In genomic region chr3:193831495-193832455, GRCh38 we compare ENCODE assay signal across 8 cellular contexts.
A peak's percentile ranks its signal among the peaks of the same experiment; 100 is the strongest.
DNase-seq lines count a peak whose midpoint lies in the region; ATAC-seq and TF ChIP-seq lines count a peak whose summit lies in the region.

No MANE protein-coding gene starts in this region.

- peak; percentile 46; the same call in 1 of the 2 replicates for TF ChIP-seq RAD21 in Ishikawa (IDR thresholded peaks at IDR 0.05; ENCODE audit: low read depth)

- peaks cover 13% of the 10 kb centered on the region for H3K27me3 Mint-ChIP-seq in WTC11 (ENCODE audit: low read depth)

- ATAC-seq in GM19468 (IDR thresholded peaks at IDR 0.05; ENCODE audit: extremely low read depth, unreplicated experiment) (peak; percentile 69), WTC11 (no peak)

- H3K27ac Mint-ChIP-seq in WTC11 = no peak overlapping the region

- no peaks in the 10 kb centered on the region for H3K9me3 Mint-ChIP-seq in WTC11

- CTCF ChIA-PET in WTC11 (lab: Charles Lee) = no interaction called here

- peaks cover 18% of the 10 kb centered on the region for H3K4me1 Mint-ChIP-seq in WTC11

- DNase-seq in C1 segment of cervical spinal cord (lab: John Stamatoyannopoulos, UW) = peak in 11 of 14 donors; percentile 4 to 88 (median 52)
- DNase-seq in cerebellum (ENCODE audit: low spot score) = peak; percentile 21
- DNase-seq in pons (ENCODE audit: low spot score) = peak; percentile 60
- DNase-seq in cortex of kidney (lab: John Stamatoyannopoulos, UW) = no peak
- no peak for DNase-seq in UCSD-AML1 (lab: John Stamatoyannopoulos, UW; ENCODE audit: unreplicated experiment)
- no peak for DNase-seq in WTC11 (ENCODE audit: low spot score)

- TF ChIP-seq EP300 in Ishikawa (IDR thresholded peaks at IDR 0.05; ENCODE audit: borderline replicate concordance) = peak; percentile 98

- H3K4me3 Mint-ChIP-seq in WTC11 = no peak overlapping the region

- H3K36me3 Mint-ChIP-seq in WTC11 = no peaks in the 10 kb centered on the region

- POLR2A ChIA-PET in WTC11 (lab: Charles Lee) = no interaction called here

- TF ChIP-seq CTCF in WTC11 (IDR thresholded peaks at IDR 0.05) = no peak

TF ChIP-seq in Ishikawa, 13 proteins besides CTCF, POLR2A, EP300 and RAD21:
- TF ChIP-seq TEAD4 (IDR thresholded peaks at IDR 0.05) (peak; percentile 85), ZBTB7A (IDR thresholded peaks at IDR 0.05; ENCODE audit: low read depth) (no peak), CREB1 (IDR thresholded peaks at IDR 0.05; ENCODE audit: low read depth) (peak; percentile 52; the same call in 1 of the 2 replicates), FOXM1 (IDR thresholded peaks at IDR 0.05; ENCODE audit: borderline replicate concordance, low read depth) (peak; percentile 96), EGR1 (IDR thresholded peaks at IDR 0.05) (peak; percentile 38; the same call in 1 of the 2 replicates), REST (IDR thresholded peaks at IDR 0.05; ENCODE audit: low read depth) (peak; percentile 37; the same call in 1 of the 2 replicates), MAX (IDR thresholded peaks at IDR 0.05) (peak; percentile 85), TCF12 (IDR thresholded peaks at IDR 0.05; ENCODE audit: low read depth) (peak; percentile 99), NFIC (IDR thresholded peaks at IDR 0.05) (peak; percentile 98), TAF1 (IDR thresholded peaks at IDR 0.05; ENCODE audit: low read depth) (no peak), YY1 (IDR thresholded peaks at IDR 0.05; ENCODE audit: low read depth) (0 out of 2 replicates have a peak, but pooled peaks have one; percentile 61), CEBPB (IDR thresholded peaks at IDR 0.05) (peak; percentile 71; the same call in 1 of the 2 replicates), USF1 (IDR thresholded peaks at IDR 0.05) (peak; percentile 52; the same call in 1 of the 2 replicates)
TF ChIP-seq in Ishikawa: peak in this region for 11.

TF ChIP-seq in WTC11, 78 proteins besides CTCF, POLR2A, EP300 and RAD21:
- TF ChIP-seq EMX1 (CRISPR knock-in tag; IDR thresholded peaks at IDR 0.05) (no peak), KAT7 (CRISPR knock-in tag; IDR thresholded peaks at IDR 0.05; ENCODE audit: borderline replicate concordance) (no peak), GRHL2 (CRISPR knock-in tag; IDR thresholded peaks at IDR 0.05; ENCODE audit: insufficient replicate concordance, severe bottlenecking) (no peak), USF1 (CRISPR knock-in tag; IDR thresholded peaks at IDR 0.05) (no peak), CREB1 (CRISPR knock-in tag; IDR thresholded peaks at IDR 0.05) (no peak), E2F5 (CRISPR knock-in tag; IDR thresholded peaks at IDR 0.05) (no peak), CDX4 (CRISPR knock-in tag; IDR thresholded peaks at IDR 0.05; ENCODE audit: borderline replicate concordance) (no peak), NR1H2 (CRISPR knock-in tag; IDR thresholded peaks at IDR 0.05) (no peak), ELF4 (CRISPR knock-in tag; IDR thresholded peaks at IDR 0.05; ENCODE audit: low read depth) (no peak), FOXK1 (CRISPR knock-in tag; IDR thresholded peaks at IDR 0.05) (no peak), OVOL2 (CRISPR knock-in tag; IDR thresholded peaks at IDR 0.05; ENCODE audit: borderline replicate concordance) (no peak), TEAD1 (CRISPR knock-in tag; IDR thresholded peaks at IDR 0.05) (no peak), ZNF317 (CRISPR knock-in tag; IDR thresholded peaks at IDR 0.05; ENCODE audit: borderline replicate concordance, low read depth) (no peak), ESRRA (CRISPR knock-in tag; IDR thresholded peaks at IDR 0.05; ENCODE audit: borderline replicate concordance) (no peak), ZNF121 (CRISPR knock-in tag; IDR thresholded peaks at IDR 0.05) (no peak), ZSCAN18 (CRISPR knock-in tag; IDR thresholded peaks at IDR 0.05) (no peak), ZNF219 (CRISPR knock-in tag; IDR thresholded peaks at IDR 0.05; ENCODE audit: borderline replicate concordance) (no peak), ATF6 (CRISPR knock-in tag; IDR thresholded peaks at IDR 0.05) (no peak)

Comparison
In these comparisons a context has a peak if more than half of its experiments do, and no peak if none do; other contexts are left out.
1. DNase-seq: peak in C1 segment of cervical spinal cord (11 of 14), cerebellum (single experiment) and pons (single experiment); none in cortex of kidney (single experiment), UCSD-AML1 (single experiment) and WTC11 (single experiment).